ENCODE assay signal across 18 cellular contexts in the genomic region with DNA sequence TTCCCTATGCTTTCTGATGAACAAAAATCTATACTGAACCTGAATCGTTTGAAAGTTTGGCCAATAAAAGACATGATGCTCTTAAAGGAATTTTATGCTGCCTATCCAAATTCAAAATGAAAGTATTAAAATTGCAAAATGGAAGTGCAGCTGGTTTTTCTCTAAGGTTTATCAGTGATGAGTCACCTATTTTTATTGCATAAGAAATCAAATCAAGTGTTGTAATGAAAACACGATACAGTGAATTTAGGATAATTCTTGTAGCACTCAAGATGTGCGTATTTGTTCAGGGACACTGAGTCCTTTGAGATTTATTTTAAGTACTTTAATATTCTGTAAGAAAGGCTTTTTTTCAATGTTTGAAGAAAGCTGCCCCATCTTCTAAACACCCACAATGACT.
A peak's percentile ranks its signal among the peaks of the same experiment; 100 is the strongest.
DNase-seq lines count a peak whose midpoint lies in the region; ATAC-seq, FAIRE-seq and TF ChIP-seq lines count a peak whose summit lies in the region.
"Had no signal": no experiment of that assay in that cellular context is flagged by ENCODE, and none has a peak within 500 bp of the region (broad histone marks: within the 10 kb centered on the region; RNA-seq: fewer than 3 reads in every experiment).

No MANE protein-coding gene starts in this region.

- CTCF ChIA-PET in A673 (lab: Charles Lee) (no interaction called here), IMR-90 (lab: Yijun Ruan, JAX) (no interaction called here), K562 (lab: Yijun Ruan, JAX; ENCODE audit: low intra/inter-chr PET ratio) (no interaction called here), GM10248 (lab: Yijun Ruan, JAX) (no interaction called here)

- ATAC-seq in IMR-90 (ENCODE audit: low read depth) (no peak), K562 (no peak), GM21367 (IDR thresholded peaks at IDR 0.05; ENCODE audit: unreplicated experiment) (no peak)

- no peaks in the 10 kb centered on the region for H3K4me1 ChIP-seq in A673 (ENCODE audit: insufficient read depth, low read length, poor library complexity, severe bottlenecking)
- H3K4me1 ChIP-seq in IMR-90 (ENCODE audit: control insufficient read depth, insufficient read depth, low read length), result no peaks in the 10 kb centered on the region
- peaks cover 0 to 5% of the 10 kb centered on the region in 2 experiments; a peak in 1 of 5 replicates for H3K4me1 ChIP-seq in K562 (replicated peaks in 1 of 2; ENCODE audit: control insufficient read depth in 2 of 2, insufficient read depth in 2 of 2, low read length in 2 of 2)
- no peaks in the 10 kb centered on the region for H3K4me1 ChIP-seq in breast epithelium

- no peak for TF ChIP-seq CTCF in A673 (conservative IDR thresholded peaks at IDR 0.05; ENCODE audit: low read depth, low read length)
- no peak for TF ChIP-seq CTCF in IMR-90 (conservative IDR thresholded peaks at IDR 0.05; ENCODE audit: low read depth, low read length)
- TF ChIP-seq CTCF in K562 (IDR thresholded peaks at IDR 0.05 in 2 of 3, conservative IDR thresholded peaks at IDR 0.05 in 1 of 3; ENCODE audit: insufficient read depth in 2 of 3, low read depth in 1 of 3, low read length in 3 of 3), result no peak
- no peak for TF ChIP-seq CTCF in fibroblast of pulmonary artery (IDR thresholded peaks at IDR 0.05; ENCODE audit: low read length, missing control alignments)
- no peak for TF ChIP-seq CTCF in GM10248 (IDR thresholded peaks at IDR 0.05; ENCODE audit: control extremely low read depth, extremely low read depth, low read depth, missing control alignments)
- TF ChIP-seq CTCF in progenitor cell of endocrine pancreas (IDR thresholded peaks at IDR 0.05; ENCODE audit: unreplicated experiment), result no peak
- no peak for TF ChIP-seq CTCF in breast epithelium (IDR thresholded peaks at IDR 0.05)

- H3K27me3 ChIP-seq in A673 (replicated peaks; ENCODE audit: insufficient read depth, low read depth, low read length, poor library complexity), result no peaks in the 10 kb centered on the region
- H3K27me3 ChIP-seq in IMR-90 (ENCODE audit: control insufficient read depth, insufficient read depth, low read length), result no peaks in the 10 kb centered on the region
- H3K27me3 ChIP-seq in K562 (ENCODE audit: control insufficient read depth in 2 of 2, insufficient read depth in 2 of 2, low read length in 2 of 2), result no peaks in the 10 kb centered on the region
- H3K27me3 ChIP-seq in breast epithelium, result no peaks in the 10 kb centered on the region

- no peak overlapping the region for H3K14ac ChIP-seq in IMR-90 (replicated peaks; ENCODE audit: low read depth, low read length)

- H3K4me3 ChIP-seq in A673 (ENCODE audit: low read depth, low read length, poor library complexity, severe bottlenecking) (no peak overlapping the region), IMR-90 (ENCODE audit: insufficient read depth, low read depth, low read length) (no peak overlapping the region), K562 (no peak overlapping the region), fibroblast of pulmonary artery (replicated peaks; ENCODE audit: low read depth, low read length) (no peak overlapping the region), breast epithelium (no peak overlapping the region)

- H2AK9ac ChIP-seq in IMR-90 (replicated peaks; ENCODE audit: low read depth, low read length, poor library complexity), result no peak overlapping the region

- H3K9ac ChIP-seq in IMR-90 (ENCODE audit: low read depth, low read length) (no peak overlapping the region), K562 (ENCODE audit: insufficient read depth in 1 of 2, low read depth in 2 of 2, low read length in 2 of 2) (no peak overlapping the region)

- no CpG with 5 or more reads among the region's 3 CpGs for WGBS in IMR-90 (ENCODE audit: extremely low coverage in 2 of 2, insufficient read length in 1 of 2), 2 experiments
- WGBS in K562 (ENCODE audit: insufficient coverage, low coverage, missing lambda C conversion rate), result 61% methylated on average over 3 of the region's 3 CpGs

- no peak overlapping the region for H3K27ac Mint-ChIP-seq in progenitor cell of endocrine pancreas
- H3K27ac Mint-ChIP-seq: CD14-positive monocyte had no signal

- no peak overlapping the region for H3K18ac ChIP-seq in IMR-90 (ENCODE audit: low read depth, low read length)

- H3K36me3 Mint-ChIP-seq in progenitor cell of endocrine pancreas (ENCODE audit: insufficient read depth), result no peaks in the 10 kb centered on the region
- H3K36me3 Mint-ChIP-seq: CD14-positive monocyte had no signal

- no peak overlapping the region for H4K8ac ChIP-seq in IMR-90 (ENCODE audit: low read depth in 2 of 2, low read length in 2 of 2)

- TF ChIP-seq RAD21 in IMR-90 (IDR thresholded peaks at IDR 0.05; ENCODE audit: low read length) (no peak), K562 (CRISPR knock-in tag; conservative IDR thresholded peaks at IDR 0.05 in 1 of 2, IDR thresholded peaks at IDR 0.05 in 1 of 2) (no peak)

- H3K4me3 Mint-ChIP-seq in progenitor cell of endocrine pancreas (ENCODE audit: low read depth), result no peak overlapping the region
- H3K4me3 Mint-ChIP-seq: CD14-positive monocyte had no signal

- H2BK120ac ChIP-seq in IMR-90 (ENCODE audit: low read depth, low read length), result no peak overlapping the region

- no peak overlapping the region for H3K27ac ChIP-seq in A673 (ENCODE audit: low read depth, low read length, poor library complexity, severe bottlenecking)
- no peak overlapping the region for H3K27ac ChIP-seq in IMR-90 (ENCODE audit: insufficient read depth, low read length)
- H3K27ac ChIP-seq in K562 (ENCODE audit: extremely low read depth, low read depth, low read length), result no peak overlapping the region
- H3K27ac ChIP-seq in breast epithelium, result no peak overlapping the region

- dilution Hi-C loops in IMR-90 (cut with HindIII; ENCODE audit: low sequenced_read_pairs, unreplicated experiment), result no loop called here

- intact Hi-C loops in A673 (cut with micrococcal nuclease; ENCODE audit: unreplicated experiment) (no loop called here), IMR-90 (cut with micrococcal nuclease) (no loop called here), K562 (cut with micrococcal nuclease) (no loop called here), breast epithelium (cut with DNase I; ENCODE audit: low total_unique reads) (loop anchor here (10.0 kb wide), 1 partner anchor 200 kb away; no protein-coding TSS in a partner anchor)

- H3K9me1 ChIP-seq in IMR-90 (ENCODE audit: insufficient read depth, low read length) (no peaks in the 10 kb centered on the region), K562 (ENCODE audit: control insufficient read depth, insufficient read depth, low read length) (no peaks in the 10 kb centered on the region)

- TF ChIP-seq POLR2A in IMR-90 (IDR thresholded peaks at IDR 0.05; ENCODE audit: low read depth, low read length) (no peak), K562 (conservative IDR thresholded peaks at IDR 0.05) (no peak), breast epithelium (IDR thresholded peaks at IDR 0.05) (no peak)

- H4K5ac ChIP-seq in IMR-90 (ENCODE audit: low read depth, low read length), result no peak overlapping the region

- H3K9me3 ChIP-seq in A673 (ENCODE audit: low read depth, low read length, poor library complexity, severe bottlenecking) (no peaks in the 10 kb centered on the region), IMR-90 (ENCODE audit: control insufficient read depth, insufficient read depth, low read length) (no peaks in the 10 kb centered on the region), K562 (replicated peaks; ENCODE audit: control insufficient read depth, insufficient read depth, low read depth, low read length) (no peaks in the 10 kb centered on the region), breast epithelium (no peaks in the 10 kb centered on the region)

- DNase-seq in A673 (ENCODE audit: low spot score), result peak; percentile 4
- DNase-seq in IMR-90, result peak; percentile 1
- no peak for DNase-seq in K562 (ENCODE audit: extremely low read depth in 1 of 4, low spot score in 3 of 4)
- DNase-seq in fibroblast of pulmonary artery (ENCODE audit: low read depth), result peak; percentile 72
- DNase-seq in GM10248 (ENCODE audit: extremely low spot score), result no peak
- DNase-seq in progenitor cell of endocrine pancreas (ENCODE audit: low spot score, unreplicated experiment), result no peak
- DNase-seq in breast epithelium (ENCODE audit: low spot score in 2 of 2), result no peak
- DNase-seq: AML-193; DMS79; NCI-H1105; NCI-H510A; NCI-H748 treated with DMSO at 0.1 percent for 48 hours; NK-92 treated with Interleukin-12 subunit alpha and Interleukin-12 subunit beta, amount 100 ng/mL, for 24 hours; SHP77 treated with DMSO at 0.1 percent for 48 hours had no signal

- no peak for TF ChIP-seq EP300 in K562 (IDR thresholded peaks at IDR 0.05; ENCODE audit: low read length)

- H3K9me3 Mint-ChIP-seq in progenitor cell of endocrine pancreas (ENCODE audit: low read depth), result no peaks in the 10 kb centered on the region

- H3K4me1 Mint-ChIP-seq in progenitor cell of endocrine pancreas (ENCODE audit: low read depth), result no peaks in the 10 kb centered on the region
- H3K4me1 Mint-ChIP-seq: CD14-positive monocyte had no signal

- no peaks in the 10 kb centered on the region for H3K79me1 ChIP-seq in IMR-90 (ENCODE audit: low read depth in 1 of 2, low read length in 2 of 2)

- no TSS peak for BruUV-seq in A673 (replicated peaks; lab: Mats Ljungman, UMichigan)
- BruUV-seq in IMR-90 (replicated peaks; lab: Mats Ljungman, UMichigan), result no TSS peak
- BruUV-seq in K562 (replicated peaks; lab: Mats Ljungman, UMichigan), result no TSS peak

- no peak overlapping the region for H2BK5ac ChIP-seq in IMR-90 (ENCODE audit: low read depth, low read length, poor library complexity, severe bottlenecking)

- no peaks in the 10 kb centered on the region for H3K36me3 ChIP-seq in A673 (ENCODE audit: insufficient read depth, low read length, poor library complexity, severe bottlenecking)
- no peaks in the 10 kb centered on the region for H3K36me3 ChIP-seq in IMR-90 (ENCODE audit: control insufficient read depth, insufficient read depth, low read length)
- H3K36me3 ChIP-seq in K562 (ENCODE audit: control insufficient read depth, insufficient read depth, low read length), result no peaks in the 10 kb centered on the region
- no peaks in the 10 kb centered on the region for H3K36me3 ChIP-seq in breast epithelium

- H3K4ac ChIP-seq in IMR-90 (ENCODE audit: low read depth, low read length), result no peak overlapping the region

- H4K20me1 ChIP-seq in IMR-90 (ENCODE audit: insufficient read depth, low read length) (no peaks in the 10 kb centered on the region), K562 (replicated peaks; ENCODE audit: control insufficient read depth, insufficient read depth, low read length) (no peaks in the 10 kb centered on the region)

- H3K27me3 Mint-ChIP-seq in progenitor cell of endocrine pancreas, result no peaks in the 10 kb centered on the region

- H2AK5ac ChIP-seq in IMR-90 (ENCODE audit: low read depth, low read length), result no peak overlapping the region

- FAIRE-seq in K562 (lab: Jason Lieb, UNC), result no peak
- FAIRE-seq: G401.6, H54 had no signal

- H4K91ac ChIP-seq in IMR-90 (ENCODE audit: insufficient read depth, low read depth, low read length), result no peak overlapping the region

- no peak overlapping the region for H2AFZ ChIP-seq in IMR-90 (replicated peaks; ENCODE audit: low read length, poor library complexity)
- H2AFZ ChIP-seq in K562 (ENCODE audit: low read depth, low read length), result peak overlapping the region; percentile 95

- H3K4me2 ChIP-seq in IMR-90 (ENCODE audit: low read depth, low read length) (no peak overlapping the region), K562 (ENCODE audit: insufficient read depth, low read length) (no peak overlapping the region; the same call in 1 of the 2 replicates)

- POLR2A ChIA-PET in A673 (lab: Charles Lee; ENCODE audit: low non-redundant PET) (no interaction called here), IMR-90 (lab: Charles Lee; ENCODE audit: unreplicated experiment) (no interaction called here), K562 (lab: Yijun Ruan, JAX) (no interaction called here), GM10248 (lab: Yijun Ruan, JAX) (no interaction called here)

- no peak overlapping the region for H3K23ac ChIP-seq in IMR-90 (ENCODE audit: low read depth, low read length)

- H3K79me2 ChIP-seq in K562 (ENCODE audit: control insufficient read depth, insufficient read depth, low read length), result no peaks in the 10 kb centered on the region

- in situ Hi-C loops in IMR-90 (cut with MboI; ENCODE audit: low sequenced_read_pairs), result no loop called here
- in situ Hi-C loops in K562 (cut with MboI), result no loop called here

- H3K56ac ChIP-seq in IMR-90 (ENCODE audit: extremely low read depth, insufficient read depth, low read length), result no peak overlapping the region

- H2BK15ac ChIP-seq in IMR-90 (ENCODE audit: low read depth, low read length), result no peak overlapping the region

- no peak overlapping the region for H2BK20ac ChIP-seq in IMR-90 (ENCODE audit: low read depth, low read length)

Comparison
In these comparisons a context has a peak if more than half of its experiments do, and no peak if none do; other contexts are left out.
1. DNase-seq: peak in A673 (single experiment), IMR-90 (single experiment) and fibroblast of pulmonary artery (single experiment); none in K562 (0 of 4), GM10248 (single experiment), progenitor cell of endocrine pancreas (single experiment) and breast epithelium (0 of 2).